Comparison of ENCODE assay signal across 8 cellular contexts in the genomic region with DNA sequence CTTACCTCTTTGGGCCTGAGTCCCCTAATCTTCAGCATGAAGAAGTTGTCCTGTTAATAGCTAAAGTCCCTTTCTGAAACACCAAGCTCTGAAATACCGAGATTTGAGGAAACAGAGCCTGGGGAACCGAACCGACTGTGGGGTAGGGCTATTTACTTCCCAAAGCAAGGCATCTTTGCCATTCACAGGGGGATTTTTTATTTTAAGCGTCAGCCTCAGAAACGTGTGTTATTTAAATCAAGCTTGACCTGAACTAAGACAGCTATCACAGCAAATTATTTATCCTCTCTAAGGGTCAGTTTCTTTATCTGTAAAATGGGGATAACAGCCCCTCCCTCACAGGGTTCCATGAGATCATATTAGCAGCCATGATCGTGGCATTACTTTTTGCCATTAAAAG. TPM values are rescaled to one million over a fixed set of nuclear protein-coding genes. Genes with fewer than 3 reads are reported as not detected.
DNase-seq lines count a peak whose midpoint lies in the region; ATAC-seq and TF ChIP-seq lines count a peak whose summit lies in the region.

No MANE protein-coding gene starts in this region.

- intact Hi-C loops in esophagus squamous epithelium (cut with DNase I), result loop anchor here (5.0 to 10.0 kb wide), 3 partner anchors 35 to 122 kb away; a partner anchor contains a TSS

- H3K4me1 Mint-ChIP-seq in progenitor cell of endocrine pancreas (ENCODE audit: low read depth), result peaks cover 31% of the 10 kb centered on the region

- peak overlapping the region; percentile 85 for H2AFZ ChIP-seq in DND-41 (ENCODE audit: low read depth, low read length)

- peak overlapping the region; percentile 72 for H3K4me2 ChIP-seq in DND-41 (ENCODE audit: insufficient read depth, low read length)

- DNase-seq in DND-41 (no peak), RWPE2 (ENCODE audit: low spot score) (no peak), esophagus squamous epithelium (lab: John Stamatoyannopoulos, UW) (no peak), progenitor cell of endocrine pancreas (ENCODE audit: low spot score, unreplicated experiment) (no peak), G401 (ENCODE audit: low spot score) (no peak), mesenteric fat pad (ENCODE audit: low spot score) (no peak), NCI-H146 (lab: John Stamatoyannopoulos, UW) (no peak), NCI-H2107 treated with DMSO at 0.1 percent for 48 hours (lab: John Stamatoyannopoulos, UW; ENCODE audit: unreplicated experiment) (no peak)

- H4K20me1 ChIP-seq in DND-41 (ENCODE audit: insufficient read depth, low read length), result peaks cover 8% of the 10 kb centered on the region; the same call in 1 of the 2 replicates

- H3K27ac Mint-ChIP-seq in progenitor cell of endocrine pancreas, result peak overlapping the region; percentile 99

- H3K4me1 ChIP-seq in DND-41 (ENCODE audit: insufficient read depth, low read length), result peaks cover 36% of the 10 kb centered on the region
- peaks cover 38% of the 10 kb centered on the region for H3K4me1 ChIP-seq in RWPE2 (ENCODE audit: insufficient read depth, poor library complexity, severe bottlenecking)
- H3K4me1 ChIP-seq in esophagus squamous epithelium, result peaks cover 12 to 60% (median 20%) of the 10 kb centered on the region in 3 donors

- no peak for TF ChIP-seq POLR2A in esophagus squamous epithelium (IDR thresholded peaks at IDR 0.05)

- H3K27ac ChIP-seq in DND-41 (ENCODE audit: low read length) (no peak overlapping the region; the same call in 1 of the 2 replicates), RWPE2 (ENCODE audit: poor library complexity, severe bottlenecking) (peak overlapping the region; percentile 94), esophagus squamous epithelium (peak overlapping the region; percentile 97 to 99 (median 98))

- H3K27me3 Mint-ChIP-seq in progenitor cell of endocrine pancreas, result no peaks in the 10 kb centered on the region

- TF ChIP-seq CTCF in DND-41 (IDR thresholded peaks at IDR 0.05; ENCODE audit: borderline replicate concordance, extremely low read depth, low read length, poor library complexity, severe bottlenecking) (no peak), RWPE2 (IDR thresholded peaks at IDR 0.05; ENCODE audit: poor library complexity, severe bottlenecking) (no peak), esophagus squamous epithelium (IDR thresholded peaks at IDR 0.05) (no peak), progenitor cell of endocrine pancreas (IDR thresholded peaks at IDR 0.05; ENCODE audit: unreplicated experiment) (no peak)

- peak overlapping the region; percentile 95 for H3K4me3 Mint-ChIP-seq in progenitor cell of endocrine pancreas (ENCODE audit: low read depth)

- 44 to 52% methylated on average over 6 of the region's 6 CpGs for WGBS in esophagus squamous epithelium, 2 donors

- H3K9me3 Mint-ChIP-seq in progenitor cell of endocrine pancreas (ENCODE audit: low read depth), result no peaks in the 10 kb centered on the region

- H3K36me3 Mint-ChIP-seq in progenitor cell of endocrine pancreas (ENCODE audit: insufficient read depth), result no peaks in the 10 kb centered on the region

- H3K9ac ChIP-seq in DND-41 (ENCODE audit: low read depth, low read length), result peak overlapping the region; percentile 88; the same call in 1 of the 2 replicates

- H3K4me3 ChIP-seq in DND-41 (ENCODE audit: low read depth in 1 of 2, low read length in 2 of 2) (peak overlapping the region in 1 of 2 experiments; percentile 88; a peak in 2 of 4 replicates), RWPE2 (ENCODE audit: severe bottlenecking) (peak overlapping the region; percentile 87), esophagus squamous epithelium (peak overlapping the region; percentile 72 to 98 (median 78))

- H3K27me3 ChIP-seq in DND-41 (ENCODE audit: insufficient read depth, low read length, poor library complexity) (no peaks in the 10 kb centered on the region), RWPE2 (ENCODE audit: insufficient read depth, poor library complexity, severe bottlenecking) (no peaks in the 10 kb centered on the region), esophagus squamous epithelium (no peaks in the 10 kb centered on the region)

- no peak for ATAC-seq in DND-41 (ENCODE audit: insufficient read depth, low read depth)
- ATAC-seq in RWPE2 (ENCODE audit: low read depth), result no peak

- H3K9me3 ChIP-seq in DND-41 (ENCODE audit: insufficient read depth, low read length, severe bottlenecking), result no peaks in the 10 kb centered on the region
- H3K9me3 ChIP-seq in RWPE2 (ENCODE audit: severe bottlenecking), result no peaks in the 10 kb centered on the region
- no peaks in the 10 kb centered on the region for H3K9me3 ChIP-seq in esophagus squamous epithelium

- H3K36me3 ChIP-seq in DND-41 (ENCODE audit: insufficient read depth, low read length) (no peaks in the 10 kb centered on the region; the same call in 1 of the 2 replicates), RWPE2 (ENCODE audit: low read depth) (peaks cover 21% of the 10 kb centered on the region), esophagus squamous epithelium (no peaks in the 10 kb centered on the region)

- H3K79me2 ChIP-seq in DND-41 (ENCODE audit: insufficient read depth, low read length), result peaks cover 36% of the 10 kb centered on the region

- in situ Hi-C loops in G401 (cut with HindIII; ENCODE audit: low sequenced_read_pairs), result no loop called here

RNA-seq across cellular contexts. Expression of a gene that starts 1.2 kb away (rescaled TPM):
- total RNA-seq in esophagus squamous epithelium (100 to 1,000 TPM in 3 of 4 donors, 10 to 100 TPM in 1; 67.2 to 142 (median 114) TPM), progenitor cell of endocrine pancreas (68.3 and 85.5 TPM in 2 replicates), mesenteric fat pad (241 TPM)
- total RNA-seq in G401 (2014; rRNA removed; shearing (Covaris generic)), result 102 and 177 TPM in 2 replicates
